Comparison of ENCODE assay signal across 20 cellular contexts in genomic region chr21:42397291-42398129, GRCh38. TPM values are rescaled to one million over a fixed set of nuclear protein-coding genes. Genes with fewer than 3 reads are reported as not detected.
DNase-seq lines count a peak whose midpoint lies in the region; ATAC-seq and TF ChIP-seq lines count a peak whose summit lies in the region.
"Had no signal": no experiment of that assay in that cellular context is flagged by ENCODE, and none has a peak within 500 bp of the region (broad histone marks: within the 10 kb centered on the region; RNA-seq: fewer than 3 reads in every experiment).

No MANE protein-coding gene starts in this region.

- H3K27me3 ChIP-seq in CD4-positive, alpha-beta memory T cell (ENCODE audit: insufficient read depth, low read length): no peaks in the 10 kb centered on the region
- H3K27me3 ChIP-seq in naive thymus-derived CD4-positive, alpha-beta T cell (ENCODE audit: control insufficient read depth in 2 of 2, insufficient read depth in 2 of 2, low read length in 2 of 2): no peaks in the 10 kb centered on the region
- peaks cover 0 to 2% (median 0%) of the 10 kb centered on the region in 45 donors for H3K27me3 ChIP-seq in dorsolateral prefrontal cortex
- H3K27me3 ChIP-seq: cardiac muscle cell, ovary had no signal

- no peak overlapping the region for H3K4me3 ChIP-seq in CD4-positive, alpha-beta memory T cell (ENCODE audit: low read length in 2 of 2)
- H3K4me3 ChIP-seq in naive thymus-derived CD4-positive, alpha-beta T cell (ENCODE audit: low read length): no peak overlapping the region
- no peak overlapping the region for H3K4me3 ChIP-seq in dorsolateral prefrontal cortex
- H3K4me3 ChIP-seq: cardiac muscle cell, HAP-1, mucosa of descending colon, ovary had no signal

- peaks cover 9% of the 10 kb centered on the region for H3K9me3 Mint-ChIP-seq in activated CD4-positive, alpha-beta T cell treated with anti-CD3 and anti-CD28 coated beads for 36 hours (ENCODE audit: low read depth)
- peaks cover 0 to 8% (median 6%) of the 10 kb centered on the region in 8 donors for H3K9me3 Mint-ChIP-seq in CD4-positive, alpha-beta memory T cell
- H3K9me3 Mint-ChIP-seq in naive thymus-derived CD4-positive, alpha-beta T cell: peaks cover 0 to 9% (median 6%) of the 10 kb centered on the region in 11 donors

- peaks cover 59% of the 10 kb centered on the region for H3K4me1 ChIP-seq in CD4-positive, alpha-beta memory T cell (ENCODE audit: insufficient read depth, low read length)
- peaks cover 23 to 43% of the 10 kb centered on the region in 2 donors for H3K4me1 ChIP-seq in naive thymus-derived CD4-positive, alpha-beta T cell (ENCODE audit: control insufficient read depth in 2 of 2, insufficient read depth in 2 of 2, low read length in 2 of 2)
- H3K4me1 ChIP-seq: Caco-2, HAP-1 had no signal

- H3K9me3 ChIP-seq in CD4-positive, alpha-beta memory T cell (ENCODE audit: control insufficient read depth in 1 of 2, low read length in 2 of 2): no peaks in the 10 kb centered on the region
- peaks cover 0 to 6% (median 6%) of the 10 kb centered on the region in 3 experiments for H3K9me3 ChIP-seq in naive thymus-derived CD4-positive, alpha-beta T cell (ENCODE audit: control insufficient read depth in 2 of 3, low read length in 3 of 3)
- H3K9me3 ChIP-seq: Caco-2, HAP-1, mucosa of descending colon, ovary had no signal

- TF ChIP-seq CTCF in dorsolateral prefrontal cortex (IDR thresholded peaks at IDR 0.05 in 54 of 56, conservative IDR thresholded peaks at IDR 0.05 in 2 of 56; ENCODE audit: low read depth in 1 of 56, partially characterized antibody in 56 of 56): no peak

- DNase-seq in activated CD4-positive, alpha-beta T cell treated with anti-CD3 and anti-CD28 coated beads for 36 hours: peak; percentile 52
- no peak for DNase-seq in activated CD4-positive, alpha-beta T cell treated with anti-CD3 and anti-CD28 coated beads for 4 hours
- no peak for DNase-seq in CD4-positive, alpha-beta memory T cell
- DNase-seq in NCI-H82 (lab: John Stamatoyannopoulos, UW) (peak; percentile 91), HUDEP-2 (lab: John Stamatoyannopoulos, UW; ENCODE audit: unreplicated experiment in 76 of 76) (no peak), dorsolateral prefrontal cortex (no peak)
- DNase-seq in naive thymus-derived CD4-positive, alpha-beta T cell: no peak
- DNase-seq: Caco-2, left colon, MV-4-11, NCI-H446 treated with DMSO at 0.1 percent for 48 hours, ovary, PC-3 had no signal

- H3K27ac Mint-ChIP-seq in activated CD4-positive, alpha-beta T cell treated with anti-CD3 and anti-CD28 coated beads for 36 hours: peak overlapping the region; percentile 68
- H3K27ac Mint-ChIP-seq in CD4-positive, alpha-beta memory T cell: peak overlapping the region in 5 of 7 donors; percentile 20 to 86 (median 74)
- H3K27ac Mint-ChIP-seq in naive thymus-derived CD4-positive, alpha-beta T cell: peak overlapping the region in 8 of 9 donors; percentile 44 to 91 (median 78)

- POLR2A ChIA-PET in activated CD4-positive, alpha-beta T cell treated with anti-CD3 and anti-CD28 coated beads for 36 hours (lab: Charles Lee): no interaction called here
- POLR2A ChIA-PET in CD4-positive, alpha-beta memory T cell (lab: Charles Lee; ENCODE audit: partially characterized antibody): interaction anchor here (2.8 to 21.1 kb wide), 2 partner anchors 9 to 25 kb away, joined by 11 to 604 read pairs; no protein-coding TSS in a partner anchor
- POLR2A ChIA-PET in naive thymus-derived CD4-positive, alpha-beta T cell (lab: Charles Lee): interaction anchor here (0.6 to 10.3 kb wide), 6 partner anchors 10 to 70 kb away, joined by 3 to 181 read pairs (median 4); no protein-coding TSS in a partner anchor

- no peak for ATAC-seq in activated CD4-positive, alpha-beta T cell treated with anti-CD3 and anti-CD28 coated beads for 36 hours
- no peak for ATAC-seq in naive thymus-derived CD4-positive, alpha-beta T cell
- no peak for ATAC-seq in HG03442 (IDR thresholded peaks at IDR 0.05; ENCODE audit: unreplicated experiment)
- ATAC-seq: HepG2, left colon, mucosa of descending colon, PC-3, SK-N-SH treated with all-trans-retinoic acid at 6 μM for 48 hours had no signal

- intact Hi-C loops in activated CD4-positive, alpha-beta T cell treated with anti-CD3 and anti-CD28 coated beads for 36 hours (cut with DNase I, micrococcal nuclease): no loop called here
- intact Hi-C loops in CD4-positive, alpha-beta memory T cell (cut with micrococcal nuclease): no loop called here
- intact Hi-C loops in naive thymus-derived CD4-positive, alpha-beta T cell (cut with micrococcal nuclease): loop anchor here in 1 of 2 donors (5.0 kb wide), 1 partner anchor 65 kb away; no protein-coding TSS in a partner anchor
- intact Hi-C loops in dorsolateral prefrontal cortex (cut with DNase I): no loop called here

- H3K4me3 Mint-ChIP-seq in activated CD4-positive, alpha-beta T cell treated with anti-CD3 and anti-CD28 coated beads for 36 hours: peak overlapping the region; percentile 13
- peak overlapping the region in 4 of 8 donors; percentile 7 to 31 (median 17) for H3K4me3 Mint-ChIP-seq in CD4-positive, alpha-beta memory T cell
- H3K4me3 Mint-ChIP-seq in naive thymus-derived CD4-positive, alpha-beta T cell: peak overlapping the region in 3 of 10 donors; percentile 31 to 62 (median 33)

- CTCF ChIA-PET in activated CD4-positive, alpha-beta T cell treated with anti-CD3 and anti-CD28 coated beads for 36 hours (lab: Charles Lee): interaction anchor here (7.7 kb wide), 1 partner anchor 25 kb away, joined by 56 read pairs; no protein-coding TSS in a partner anchor
- CTCF ChIA-PET in CD4-positive, alpha-beta memory T cell (lab: Charles Lee; ENCODE audit: partially characterized antibody): interaction anchor here (1.6 kb wide), 1 partner anchor 27 kb away, joined by 5 read pairs; no protein-coding TSS in a partner anchor
- CTCF ChIA-PET in naive thymus-derived CD4-positive, alpha-beta T cell (lab: Charles Lee): interaction anchor here (0.6 to 1.5 kb wide), 3 partner anchors 16 to 138 kb away, joined by 3 to 4 read pairs (median 3); no protein-coding TSS in a partner anchor

- H3K36me3 ChIP-seq in CD4-positive, alpha-beta memory T cell (ENCODE audit: insufficient read depth, low read length): no peaks in the 10 kb centered on the region
- H3K36me3 ChIP-seq in naive thymus-derived CD4-positive, alpha-beta T cell (ENCODE audit: control insufficient read depth in 2 of 3, insufficient read depth in 3 of 3, low read length in 3 of 3): no peaks in the 10 kb centered on the region
- H3K36me3 ChIP-seq: cardiac muscle cell, HAP-1, ovary had no signal

- H3K36me3 Mint-ChIP-seq in activated CD4-positive, alpha-beta T cell treated with anti-CD3 and anti-CD28 coated beads for 36 hours (ENCODE audit: low read depth): peaks cover 69% of the 10 kb centered on the region
- H3K36me3 Mint-ChIP-seq in CD4-positive, alpha-beta memory T cell: peaks cover 0 to 4% of the 10 kb centered on the region in 2 donors
- peaks cover 6 to 15% (median 7%) of the 10 kb centered on the region in 5 donors for H3K36me3 Mint-ChIP-seq in naive thymus-derived CD4-positive, alpha-beta T cell

- no peak overlapping the region for H3K27ac ChIP-seq in CD4-positive, alpha-beta memory T cell (ENCODE audit: low read depth, low read length)
- peak overlapping the region; percentile 46 for H3K27ac ChIP-seq in naive thymus-derived CD4-positive, alpha-beta T cell (ENCODE audit: low read depth, low read length)
- H3K27ac ChIP-seq in dorsolateral prefrontal cortex: no peak overlapping the region
- H3K27ac ChIP-seq: cardiac muscle cell, ovary had no signal

- no peaks in the 10 kb centered on the region for H3K27me3 Mint-ChIP-seq in activated CD4-positive, alpha-beta T cell treated with anti-CD3 and anti-CD28 coated beads for 36 hours
- no peaks in the 10 kb centered on the region for H3K27me3 Mint-ChIP-seq in CD4-positive, alpha-beta memory T cell
- H3K27me3 Mint-ChIP-seq in naive thymus-derived CD4-positive, alpha-beta T cell: no peaks in the 10 kb centered on the region

- H3K4me1 Mint-ChIP-seq in activated CD4-positive, alpha-beta T cell treated with anti-CD3 and anti-CD28 coated beads for 36 hours: peaks cover 79% of the 10 kb centered on the region
- H3K4me1 Mint-ChIP-seq in CD4-positive, alpha-beta memory T cell: peaks cover 41 to 77% (median 52%) of the 10 kb centered on the region in 4 donors
- peaks cover 31 to 81% (median 63%) of the 10 kb centered on the region in 7 donors for H3K4me1 Mint-ChIP-seq in naive thymus-derived CD4-positive, alpha-beta T cell

RNA-seq across cellular contexts. Expression of gene TMPRSS3, which starts 1.7 kb away (rescaled TPM):
- 100 to 1,000 TPM in 1 of 2 experiments, 10 to 100 TPM in 1; 99.1 to 113 TPM for total RNA-seq in activated CD4-positive, alpha-beta T cell treated with anti-CD3 and anti-CD28 coated beads for 36 hours
- total RNA-seq in CD4-positive, alpha-beta memory T cell: 1 to 10 TPM; 1.8 to 3.2 TPM
- 1 to 10 TPM; 4.2 to 4.5 TPM for polyA plus RNA-seq in CD4-positive, alpha-beta memory T cell
- 1 to 10 TPM in 4 of 5 experiments, under 1 TPM in 1; 0.88 to 7.6 (median 1.5) TPM for total RNA-seq in naive thymus-derived CD4-positive, alpha-beta T cell
- polyA plus RNA-seq in naive thymus-derived CD4-positive, alpha-beta T cell: 1 to 10 TPM in 1 of 2 donors, under 1 TPM in 1; 0.11 to 2.9 TPM
- 10 to 100 TPM in 2 of 120 experiments, 1 to 10 TPM in 107, under 1 TPM in 10, not detected in 1; 0.39 to 14.8 (median 2.8) TPM for total RNA-seq in dorsolateral prefrontal cortex
- total RNA-seq: Caco-2, cardiac muscle cell, PC-3 had no signal
- polyA plus RNA-seq: cardiac muscle cell had no signal

RNA-seq across cellular contexts. Expression of gene UBASH3A, which starts 6.2 kb away (rescaled TPM):
- total RNA-seq in activated CD4-positive, alpha-beta T cell treated with anti-CD3 and anti-CD28 coated beads for 36 hours: 10 to 100 TPM; 37.3 to 39.0 TPM
- total RNA-seq in CD4-positive, alpha-beta memory T cell: 10 to 100 TPM; 79.3 to 93.6 TPM
- 10 to 100 TPM; 43.1 to 58.0 TPM for polyA plus RNA-seq in CD4-positive, alpha-beta memory T cell
- total RNA-seq in naive thymus-derived CD4-positive, alpha-beta T cell: 100 to 1,000 TPM in 1 of 5 experiments, 10 to 100 TPM in 4; 41.9 to 101 (median 91.7) TPM
- polyA plus RNA-seq in naive thymus-derived CD4-positive, alpha-beta T cell: 10 to 100 TPM; 57.1 to 99.3 TPM
- total RNA-seq in dorsolateral prefrontal cortex: 1 to 10 TPM in 2 of 120 experiments, under 1 TPM in 6, not detected in 112; 0.21 to 1.4 (median 0.60) TPM
- total RNA-seq: Caco-2, cardiac muscle cell, HepG2 had no signal
- polyA plus RNA-seq: cardiac muscle cell, HepG2 had no signal

RNA-seq across cellular contexts. Expression of gene TFF1, which starts 31.2 kb away (rescaled TPM):
- total RNA-seq in activated CD4-positive, alpha-beta T cell treated with anti-CD3 and anti-CD28 coated beads for 36 hours: not detected
- not detected for total RNA-seq in CD4-positive, alpha-beta memory T cell
- polyA plus RNA-seq in CD4-positive, alpha-beta memory T cell: not detected
- total RNA-seq in naive thymus-derived CD4-positive, alpha-beta T cell: not detected
- not detected for polyA plus RNA-seq in naive thymus-derived CD4-positive, alpha-beta T cell
- total RNA-seq in dorsolateral prefrontal cortex: not detected
- total RNA-seq: cardiac muscle cell had no signal
- polyA plus RNA-seq: cardiac muscle cell, ovary had no signal

RNA-seq across cellular contexts. Expression of gene TFF2, which starts 46.7 kb away (rescaled TPM):
- not detected for total RNA-seq in activated CD4-positive, alpha-beta T cell treated with anti-CD3 and anti-CD28 coated beads for 36 hours
- total RNA-seq in CD4-positive, alpha-beta memory T cell: not detected
- not detected for polyA plus RNA-seq in CD4-positive, alpha-beta memory T cell
- not detected for total RNA-seq in naive thymus-derived CD4-positive, alpha-beta T cell
- polyA plus RNA-seq in naive thymus-derived CD4-positive, alpha-beta T cell: not detected
- total RNA-seq in dorsolateral prefrontal cortex: not detected
- total RNA-seq: cardiac muscle cell, HepG2, ureter had no signal
- polyA plus RNA-seq: cardiac muscle cell, ovary had no signal

Comparison
In these comparisons a context has a peak if more than half of its experiments do, and no peak if none do; other contexts are left out.
1. DNase-seq: peak in activated CD4-positive, alpha-beta T cell treated with anti-CD3 and anti-CD28 coated beads for 36 hours (single experiment) and NCI-H82 (single experiment); none in activated CD4-positive, alpha-beta T cell treated with anti-CD3 and anti-CD28 coated beads for 4 hours (0 of 2), CD4-positive, alpha-beta memory T cell (0 of 5), naive thymus-derived CD4-positive, alpha-beta T cell (0 of 9), HUDEP-2 (0 of 76) and dorsolateral prefrontal cortex (0 of 10).
2. RNA of gene TMPRSS3, which starts 1.7 kb away (total RNA-seq): 99.1 to 113 TPM in activated CD4-positive, alpha-beta T cell treated with anti-CD3 and anti-CD28 coated beads for 36 hours; 1.8 to 3.2 TPM in CD4-positive, alpha-beta memory T cell, 0.39 to 14.8 TPM in dorsolateral prefrontal cortex and 0.88 to 7.6 TPM in naive thymus-derived CD4-positive, alpha-beta T cell; every median in the first group is over 4 times any median in the second.
3. RNA of gene UBASH3A, which starts 6.2 kb away (total RNA-seq): 79.3 to 93.6 TPM in CD4-positive, alpha-beta memory T cell, 41.9 to 101 TPM in naive thymus-derived CD4-positive, alpha-beta T cell and 37.3 to 39.0 TPM in activated CD4-positive, alpha-beta T cell treated with anti-CD3 and anti-CD28 coated beads for 36 hours; 0.21 to 1.4 TPM in dorsolateral prefrontal cortex; every median in the first group is over 10 times any median in the second.
4. Peak in every context shown above with its lines, with median percentiles within 50 percentile points of each other: H3K27ac Mint-ChIP-seq.